10 cellular contexts compared by ENCODE assay signal in the genomic region with DNA sequence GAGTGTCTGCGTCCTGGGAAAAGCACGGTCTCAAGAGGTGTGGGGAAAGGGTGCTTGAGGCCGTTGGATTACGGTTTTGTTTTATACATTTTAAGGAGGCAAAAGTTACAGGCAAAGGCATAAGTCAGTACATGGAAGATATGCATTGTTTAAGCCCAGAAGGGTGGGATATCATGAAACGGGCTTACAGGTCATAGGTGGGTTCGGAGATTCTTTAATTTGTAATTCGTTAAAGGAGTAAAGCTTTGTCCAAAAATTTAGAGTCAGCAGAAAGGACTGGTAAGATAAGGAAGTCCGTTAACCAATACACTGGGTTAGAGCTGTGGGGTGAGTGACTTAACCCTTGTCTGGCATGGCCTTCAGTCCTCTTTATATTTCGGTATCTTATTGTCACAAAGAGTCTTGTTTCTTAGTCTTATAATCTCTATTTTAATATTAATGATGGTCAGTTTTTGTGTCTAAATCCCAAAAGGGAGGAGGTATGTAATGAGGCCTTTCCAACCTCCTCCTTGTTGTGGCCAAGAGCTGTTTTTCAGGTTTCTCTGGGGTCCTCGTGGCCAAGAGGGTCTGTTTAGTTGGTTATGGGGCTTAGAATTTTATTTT. TPM values are rescaled to one million over a fixed set of nuclear protein-coding genes. Genes with fewer than 3 reads are reported as not detected.
DNase-seq lines count a peak whose midpoint lies in the region; ATAC-seq and TF ChIP-seq lines count a peak whose summit lies in the region.
"Had no signal": no experiment of that assay in that cellular context is flagged by ENCODE, and none has a peak within 500 bp of the region (broad histone marks: within the 10 kb centered on the region; RNA-seq: fewer than 3 reads in every experiment).

No MANE protein-coding gene starts in this region.

- no peaks in the 10 kb centered on the region for H3K27me3 ChIP-seq in lung (ENCODE audit: control insufficient read depth, insufficient read depth)

- H3K4me3 ChIP-seq in lung: no peak overlapping the region

- H3K4me3 Mint-ChIP-seq in activated T-cell treated with anti-CD3 and anti-CD28 coated beads, Interleukin-2, amount 50 U/mL, for 24 hours: peak overlapping the region; percentile 55
- peak overlapping the region; percentile 81 for H3K4me3 Mint-ChIP-seq in activated naive CD8-positive, alpha-beta T cell treated with anti-CD3 and anti-CD28 coated beads, Interleukin-2, amount 10 ng/mL, durations not matched to agents 7 days and 5 days

- H3K27ac Mint-ChIP-seq in activated T-cell treated with anti-CD3 and anti-CD28 coated beads, Interleukin-2, amount 50 U/mL, for 24 hours: peak overlapping the region; percentile 95
- peak overlapping the region; percentile 93 for H3K27ac Mint-ChIP-seq in activated naive CD8-positive, alpha-beta T cell treated with anti-CD3 and anti-CD28 coated beads, Interleukin-2, amount 10 ng/mL, durations not matched to agents 7 days and 5 days

- TF ChIP-seq CTCF in lung (IDR thresholded peaks at IDR 0.05; ENCODE audit: control extremely low read depth, extremely low read depth): no peak

- no peak for ATAC-seq in activated naive CD8-positive, alpha-beta T cell treated with anti-CD3 and anti-CD28 coated beads, Interleukin-2, amount 10 ng/mL, durations not matched to agents 7 days and 5 days (ENCODE audit: low read depth)
- ATAC-seq in lung (ENCODE audit: insufficient read depth, low FRiP score) (no peak), GM18858 (IDR thresholded peaks at IDR 0.05; ENCODE audit: unreplicated experiment) (no peak), GM21717 (IDR thresholded peaks at IDR 0.05; ENCODE audit: unreplicated experiment) (no peak), GM18867 (IDR thresholded peaks at IDR 0.05; ENCODE audit: unreplicated experiment) (no peak)

- H3K27ac ChIP-seq in lung (ENCODE audit: low read depth in 1 of 2, low read length in 1 of 2) (peak overlapping the region; percentile 78 to 84), temporal lobe (ENCODE audit: low read depth, low read length) (peak overlapping the region; percentile 92)

- WGBS in lung, 2 donors: 41 to 42% methylated on average over 10 of the region's 10 CpGs

- H3K4me1 Mint-ChIP-seq in activated T-cell treated with anti-CD3 and anti-CD28 coated beads, Interleukin-2, amount 50 U/mL, for 24 hours (ENCODE audit: low read depth): peaks cover 97% of the 10 kb centered on the region
- peaks cover 85% of the 10 kb centered on the region for H3K4me1 Mint-ChIP-seq in activated naive CD8-positive, alpha-beta T cell treated with anti-CD3 and anti-CD28 coated beads, Interleukin-2, amount 10 ng/mL, durations not matched to agents 7 days and 5 days

- DNase-seq in activated T-cell treated with anti-CD3 and anti-CD28 coated beads, Interleukin-2, amount 50 U/mL, for 24 hours: no peak
- no peak for DNase-seq in activated T-cell treated with anti-CD3 and anti-CD28 coated beads, Interleukin-2, amount 50 U/mL, for 1 hour
- DNase-seq in activated naive CD8-positive, alpha-beta T cell treated with anti-CD3 and anti-CD28 coated beads, Interleukin-2, amount 10 ng/mL, durations not matched to agents 7 days and 5 days: no peak
- DNase-seq in lung (ENCODE audit: low spot score): no peak
- DNase-seq: NCI-H526 treated with DMSO at 0.1 percent for 48 hours, nucleus accumbens had no signal

- H3K36me3 ChIP-seq in lung (ENCODE audit: control insufficient read depth in 2 of 2, insufficient read depth in 2 of 2, low read length in 2 of 2): peaks cover 0 to 17% of the 10 kb centered on the region in 2 donors

- H3K9me3 Mint-ChIP-seq in activated T-cell treated with anti-CD3 and anti-CD28 coated beads, Interleukin-2, amount 50 U/mL, for 24 hours: no peaks in the 10 kb centered on the region
- no peaks in the 10 kb centered on the region for H3K9me3 Mint-ChIP-seq in activated naive CD8-positive, alpha-beta T cell treated with anti-CD3 and anti-CD28 coated beads, Interleukin-2, amount 10 ng/mL, durations not matched to agents 7 days and 5 days

- peaks cover 33 to 51% of the 10 kb centered on the region in 2 donors for H3K4me1 ChIP-seq in lung (ENCODE audit: control insufficient read depth in 2 of 2, insufficient read depth in 2 of 2, low read length in 2 of 2)

- H3K9me3 ChIP-seq in lung (ENCODE audit: control insufficient read depth in 2 of 2, insufficient read depth in 1 of 2, low read length in 1 of 2): no peaks in the 10 kb centered on the region

- POLR2A ChIA-PET in activated naive CD8-positive, alpha-beta T cell treated with anti-CD3 and anti-CD28 coated beads, Interleukin-2, amount 10 ng/mL, durations not matched to agents 7 days and 5 days (lab: Charles Lee): interaction anchor here (1.0 to 14.2 kb wide), 6 partner anchors 8 to 63 kb away, joined by 3 to 150 read pairs (median 8); no protein-coding TSS in a partner anchor

- peaks cover 49% of the 10 kb centered on the region for H3K36me3 Mint-ChIP-seq in activated T-cell treated with anti-CD3 and anti-CD28 coated beads, Interleukin-2, amount 50 U/mL, for 24 hours (ENCODE audit: low read depth)
- H3K36me3 Mint-ChIP-seq in activated naive CD8-positive, alpha-beta T cell treated with anti-CD3 and anti-CD28 coated beads, Interleukin-2, amount 10 ng/mL, durations not matched to agents 7 days and 5 days: peaks cover 23% of the 10 kb centered on the region

- H3K27me3 Mint-ChIP-seq in activated T-cell treated with anti-CD3 and anti-CD28 coated beads, Interleukin-2, amount 50 U/mL, for 24 hours: no peaks in the 10 kb centered on the region
- no peaks in the 10 kb centered on the region for H3K27me3 Mint-ChIP-seq in activated naive CD8-positive, alpha-beta T cell treated with anti-CD3 and anti-CD28 coated beads, Interleukin-2, amount 10 ng/mL, durations not matched to agents 7 days and 5 days

RNA-seq across cellular contexts. Expression of gene TSPAN14, which starts 12.7 kb away (rescaled TPM):
- 100 to 1,000 TPM in 1 of 2 experiments, 10 to 100 TPM in 1; 98.8 to 112 TPM for total RNA-seq in activated naive CD8-positive, alpha-beta T cell treated with anti-CD3 and anti-CD28 coated beads, Interleukin-2, amount 10 ng/mL, durations not matched to agents 7 days and 5 days
- total RNA-seq in lung: 100 to 1,000 TPM in 1 of 2 donors, 10 to 100 TPM in 1; 67.3 to 164 TPM
- polyA plus RNA-seq in lung: 100 to 1,000 TPM in 1 of 2 donors, 10 to 100 TPM in 1; 40.9 to 187 TPM
- 27.8 TPM for total RNA-seq in temporal lobe

RNA-seq across cellular contexts. Expression of gene PRXL2A, which starts 58.5 kb away (rescaled TPM):
- 10 to 100 TPM; 13.6 to 14.0 TPM for total RNA-seq in activated naive CD8-positive, alpha-beta T cell treated with anti-CD3 and anti-CD28 coated beads, Interleukin-2, amount 10 ng/mL, durations not matched to agents 7 days and 5 days
- total RNA-seq in lung (10 to 100 TPM; 42.8 to 59.5 TPM), temporal lobe (68.6 TPM)
- 10 to 100 TPM; 18.2 to 31.2 TPM for polyA plus RNA-seq in lung
